Comparison of ENCODE assay signal across 20 cellular contexts in the genomic region with DNA sequence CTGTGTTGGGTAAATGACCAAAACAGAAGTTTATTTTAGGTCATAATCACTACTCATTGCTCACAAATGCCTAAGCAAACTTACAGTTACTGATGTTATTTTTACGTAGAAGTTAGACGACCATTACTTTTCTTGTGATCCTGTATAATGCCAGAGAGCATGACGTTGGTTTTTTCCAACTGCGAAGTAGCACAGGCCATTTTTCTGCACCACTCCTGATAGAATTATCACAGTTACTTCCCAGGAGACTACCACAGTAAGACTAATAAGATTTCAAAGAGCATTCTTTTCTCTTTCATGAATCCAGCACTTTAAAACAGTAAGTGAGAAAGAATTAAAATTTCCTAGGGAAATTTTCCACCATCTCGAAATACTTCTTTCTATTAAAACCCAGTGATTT. TPM values are rescaled to one million over a fixed set of nuclear protein-coding genes. Genes with fewer than 3 reads are reported as not detected.
DNase-seq lines count a peak whose midpoint lies in the region; ATAC-seq, FAIRE-seq and TF ChIP-seq lines count a peak whose summit lies in the region.
"Had no signal": no experiment of that assay in that cellular context is flagged by ENCODE, and none has a peak within 500 bp of the region (broad histone marks: within the 10 kb centered on the region; RNA-seq: fewer than 3 reads in every experiment).

No MANE protein-coding gene starts in this region.

- CTCF ChIA-PET in H1 (lab: Charles Lee; ENCODE audit: partially characterized antibody) = interaction anchor here (0.6 to 2.9 kb wide), 5 partner anchors 19 to 213 kb away, joined by 3 to 9 read pairs (median 3); partner anchors contain the start of gene SLC9C1

- no peak overlapping the region for H3K14ac ChIP-seq in H1 (ENCODE audit: insufficient read length)

- H3K36me3 ChIP-seq in GM23338 (ENCODE audit: insufficient read depth) (peaks cover 15% of the 10 kb centered on the region), H1 (ENCODE audit: control insufficient read depth in 2 of 4, insufficient read depth in 4 of 4, low read length in 3 of 4) (peaks cover 4 to 44% (median 21%) of the 10 kb centered on the region in 4 experiments), neural progenitor cell (peaks cover 27% of the 10 kb centered on the region)

- H2BK15ac ChIP-seq in H1 (ENCODE audit: low read length) = no peak overlapping the region

- DNase-seq in GM12891 (ENCODE audit: insufficient read length, low spot score) (no peak), GM23338 (ENCODE audit: low spot score) (no peak), H1 (ENCODE audit: low read depth in 1 of 2, low spot score in 2 of 2) (no peak), neural progenitor cell (ENCODE audit: low spot score) (no peak), glomerular visceral epithelial cell (ENCODE audit: extremely low spot score) (no peak)
- no peak for DNase-seq in NK-92 treated with Interleukin-12 subunit alpha and Interleukin-12 subunit beta, amount 100 ng/mL, for 24 hours (lab: John Stamatoyannopoulos, UW)
- DNase-seq: ACHN, H7, KG1, NCI-H1105 treated with DMSO at 0.1 percent for 48 hours, NCI-H1694, NCI-H2081 treated with DMSO at 0.1 percent for 48 hours, SIG-M5 had no signal

- H2AFZ ChIP-seq in GM23338 (no peak overlapping the region), H1 (ENCODE audit: low read length) (no peak overlapping the region), neural progenitor cell (replicated peaks) (no peak overlapping the region)

- H3K9me3 ChIP-seq in H1 (ENCODE audit: insufficient read depth in 2 of 2, low read depth in 1 of 2, low read length in 1 of 2) (no peaks in the 10 kb centered on the region), neural progenitor cell (ENCODE audit: low read depth) (no peaks in the 10 kb centered on the region)

- no peak overlapping the region for H2AK5ac ChIP-seq in H1 (ENCODE audit: low read depth, low read length)

- H3K9me2 ChIP-seq in GM23338 (ENCODE audit: insufficient read depth) = no peaks in the 10 kb centered on the region

- peak overlapping the region; percentile 51 for H4K5ac ChIP-seq in H1 (ENCODE audit: insufficient read length, low read depth, low read length)

- peak overlapping the region; percentile 93 for H3K27ac Mint-ChIP-seq in GM23338
- H3K27ac Mint-ChIP-seq in neural progenitor cell = no peak overlapping the region

- POLR2A ChIA-PET in H1 (lab: Charles Lee; ENCODE audit: partially characterized antibody) = interaction anchor here (1.0 to 4.9 kb wide), 3 partner anchors 8 to 48 kb away, joined by 3 to 17 read pairs (median 8); partner anchors contain the start of gene CD200

- H3K27me3 Mint-ChIP-seq in GM23338 (ENCODE audit: insufficient read depth, low read depth, poor library complexity) (no peaks in the 10 kb centered on the region), neural progenitor cell (ENCODE audit: insufficient read depth, low read depth) (no peaks in the 10 kb centered on the region)

- H2BK5ac ChIP-seq in H1 (ENCODE audit: low read depth, low read length) = no peak overlapping the region

- H3K4ac ChIP-seq in H1 (replicated peaks; ENCODE audit: insufficient read length, low read depth, low read length) = no peak overlapping the region

- H3K27me3 ChIP-seq in GM23338 (ENCODE audit: insufficient read depth) = no peaks in the 10 kb centered on the region
- H3K27me3 ChIP-seq in H1 (replicated peaks in 1 of 4; ENCODE audit: control insufficient read depth in 3 of 4, extremely low read depth in 1 of 4, insufficient read depth in 3 of 4, low read length in 3 of 4) = no peaks in the 10 kb centered on the region
- no peaks in the 10 kb centered on the region for H3K27me3 ChIP-seq in neural progenitor cell

- TF ChIP-seq EP300 in H1 (IDR thresholded peaks at IDR 0.05; ENCODE audit: borderline replicate concordance in 1 of 2, low read depth in 2 of 2, low read length in 2 of 2) = no peak

- no peak overlapping the region for H2BK20ac ChIP-seq in H1 (ENCODE audit: low read length)

- peaks cover 76% of the 10 kb centered on the region for H3K36me3 Mint-ChIP-seq in GM23338 (ENCODE audit: low read depth)
- peaks cover 58% of the 10 kb centered on the region for H3K36me3 Mint-ChIP-seq in neural progenitor cell

- H3K27ac ChIP-seq in GM23338 (ENCODE audit: low read depth) (peak overlapping the region; percentile 85), H1 (ENCODE audit: low read depth, low read length) (peak overlapping the region; percentile 49; the same call in 1 of the 2 replicates), neural progenitor cell (peak overlapping the region; percentile 26)
- H3K27ac ChIP-seq: C4-2B had no signal

- H3K9ac ChIP-seq in H1 (replicated peaks in 1 of 4; ENCODE audit: extremely low read depth in 1 of 4, low read depth in 3 of 4, low read length in 3 of 4) (no peak overlapping the region), neural progenitor cell (no peak overlapping the region)

- H3F3A ChIP-seq in GM23338 (replicated peaks; ENCODE audit: low read depth) = peaks cover 13% of the 10 kb centered on the region; the same call in 1 of the 2 replicates
- peaks cover 23% of the 10 kb centered on the region for H3F3A ChIP-seq in neural progenitor cell (ENCODE audit: low read depth)

- H3K18ac ChIP-seq in H1 (ENCODE audit: extremely low read depth, low read length) = no peak overlapping the region

- H3K4me3 Mint-ChIP-seq in GM23338 (no peak overlapping the region), neural progenitor cell (no peak overlapping the region)

- H3K4me1 Mint-ChIP-seq in GM23338 = peaks cover 89% of the 10 kb centered on the region
- H3K4me1 Mint-ChIP-seq in neural progenitor cell = peaks cover 26% of the 10 kb centered on the region

- TF ChIP-seq POLR2A in GM12891 (IDR thresholded peaks at IDR 0.05; ENCODE audit: low read depth, low read length) (no peak), H1 (IDR thresholded peaks at IDR 0.05; ENCODE audit: control extremely low read depth in 1 of 2, low read depth in 2 of 2, low read length in 2 of 2) (no peak)

- peaks cover 3% of the 10 kb centered on the region; the same call in 1 of the 2 replicates for H3K79me1 ChIP-seq in H1 (ENCODE audit: low read depth, low read length)

- H4K91ac ChIP-seq in H1 (replicated peaks; ENCODE audit: insufficient read length, low read length) = no peak overlapping the region

- H3K79me2 ChIP-seq in GM23338 (replicated peaks; ENCODE audit: insufficient read depth) (peaks cover 34% of the 10 kb centered on the region), H1 (ENCODE audit: control insufficient read depth in 1 of 2, insufficient read depth in 2 of 2, low read length in 2 of 2) (peaks cover 0 to 24% of the 10 kb centered on the region in 2 experiments; a peak in 3 of 4 replicates), neural progenitor cell (ENCODE audit: low read depth) (peaks cover 11% of the 10 kb centered on the region)

- 93% methylated on average over 5 of the region's 5 CpGs; no CpG with 5 or more reads in 1 of the 2 experiments for WGBS in H1 (ENCODE audit: extremely low coverage in 1 of 2, insufficient coverage in 1 of 2, insufficient read length in 1 of 2, insufficient replicate concordance in 2 of 2, low coverage in 1 of 2, low lambda C conversion rate in 2 of 2, missing lambda C conversion rate in 1 of 2), 2 experiments

- H3K4me1 ChIP-seq in GM23338 (ENCODE audit: insufficient read depth) (peaks cover 91% of the 10 kb centered on the region), H1 (replicated peaks in 1 of 4; ENCODE audit: control insufficient read depth in 3 of 4, insufficient read depth in 4 of 4, low read length in 3 of 4) (peaks cover 3 to 31% (median 21%) of the 10 kb centered on the region in 4 experiments), neural progenitor cell (peaks cover 51% of the 10 kb centered on the region)

- H3K4me2 ChIP-seq in GM23338 = peak overlapping the region; percentile 36; the same call in 1 of the 2 replicates
- H3K4me2 ChIP-seq in H1 (ENCODE audit: insufficient read depth in 1 of 2, low read depth in 2 of 2, low read length in 2 of 2) = no peak overlapping the region
- H3K4me2 ChIP-seq in neural progenitor cell = no peak overlapping the region

- peak; percentile 51 for FAIRE-seq in GM12891 (lab: Jason Lieb, UNC)
- no peak for FAIRE-seq in H1 (lab: Jason Lieb, UNC)
- FAIRE-seq: D721Med, RCC 7860 had no signal

- no peaks in the 10 kb centered on the region for H3K23me2 ChIP-seq in H1 (ENCODE audit: low read depth, low read length)

- H3K56ac ChIP-seq in H1 (replicated peaks; ENCODE audit: insufficient read length, low read depth, low read length) = no peak overlapping the region

- H4K20me1 ChIP-seq in GM23338 (replicated peaks; ENCODE audit: insufficient read depth) = no peaks in the 10 kb centered on the region
- H4K20me1 ChIP-seq in H1 (replicated peaks in 1 of 2; ENCODE audit: control insufficient read depth in 1 of 2, insufficient read depth in 2 of 2, low read length in 2 of 2) = no peaks in the 10 kb centered on the region
- peaks cover 12% of the 10 kb centered on the region for H4K20me1 ChIP-seq in neural progenitor cell (ENCODE audit: low read depth)

- no peaks in the 10 kb centered on the region for H3K9me3 Mint-ChIP-seq in GM23338
- no peaks in the 10 kb centered on the region for H3K9me3 Mint-ChIP-seq in neural progenitor cell

- no peak overlapping the region for H3K23ac ChIP-seq in H1 (ENCODE audit: insufficient read length)

- no peak for TF ChIP-seq RAD21 in H1 (IDR thresholded peaks at IDR 0.05 in 1 of 2, conservative IDR thresholded peaks at IDR 0.05 in 1 of 2; ENCODE audit: low read depth in 2 of 2, low read length in 2 of 2)

- TF ChIP-seq CTCF in GM23338 (conservative IDR thresholded peaks at IDR 0.05; ENCODE audit: low read depth in 2 of 2) (no peak), H1 (IDR thresholded peaks at IDR 0.05; ENCODE audit: control extremely low read depth in 1 of 3, insufficient read depth in 1 of 3, low read depth in 1 of 3, low read length in 3 of 3) (no peak), neural progenitor cell (IDR thresholded peaks at IDR 0.05) (no peak)

- no peak overlapping the region for H4K8ac ChIP-seq in H1 (ENCODE audit: extremely low read depth, insufficient read depth, low read length)

- ATAC-seq in GM23338 = no peak
- ATAC-seq in HG02852 (IDR thresholded peaks at IDR 0.05; ENCODE audit: unreplicated experiment) = no peak
- ATAC-seq: SK-N-SH treated with all-trans-retinoic acid at 6 μM for 48 hours had no signal

- no peak overlapping the region for H2BK120ac ChIP-seq in H1 (replicated peaks; ENCODE audit: low read depth, low read length)

- H2BK12ac ChIP-seq in H1 (ENCODE audit: low read depth, low read length) = no peak overlapping the region

- H3K4me3 ChIP-seq in GM23338 (no peak overlapping the region), H1 (ENCODE audit: extremely low read depth in 1 of 4, insufficient read depth in 2 of 4, low read depth in 3 of 4, low read length in 4 of 4) (no peak overlapping the region), neural progenitor cell (no peak overlapping the region)

RNA-seq across cellular contexts. Expression of gene CD200, which starts 19.8 kb away (rescaled TPM):
- polyA plus RNA-seq in GM12891 (2012; ENCODE audit: low read depth, missing spikeins) = 21.5 TPM
- 49.3 and 51.9 TPM in 2 replicates for total RNA-seq in GM23338 (2014; rRNA removed; shearing (Covaris generic))
- 56.5 and 65.0 TPM in 2 replicates for polyA plus RNA-seq in GM23338 (2016; fragmentation: Nextera tagmentation; extraction: Ambion mirVana)
- 50.2 and 51.9 TPM in 2 replicates for total RNA-seq in H1 (2021; fragmentation: NEBNext Ultra II Directional; extraction: Animal tissue kit (Norgen Biotek cat#: 25700))
- polyA plus RNA-seq in H1 (2011; rRNA removed) = 25.0 and 45.8 TPM in 2 replicates
- polyA plus RNA-seq in H1 (2011; cell fraction: cytosol; rRNA removed) = 39.3 TPM
- polyA plus RNA-seq in H1 (2011; cell fraction: nucleus; rRNA removed) = 24.9 TPM
- 46.2 to 51.4 TPM (median 49.5 TPM) in 4 replicates for polyA plus RNA-seq in H1 (2012, experiment 1 of 2)
- polyA plus RNA-seq in H1 (2012, experiment 2 of 2) = 7.0 TPM
- polyA plus RNA-seq in H1 (2013, experiment 1 of 2) = 104 TPM
- polyA plus RNA-seq in H1 (2013, experiment 2 of 2) = 109 TPM
- polyA minus RNA-seq in H1 (2011; rRNA and poly(A)+ RNA removed) = 41.9 and 57.4 TPM in 2 replicates
- polyA minus RNA-seq in H1 (2011; cell fraction: cytosol; rRNA and poly(A)+ RNA removed) = 19.0 TPM
- 38.7 TPM for polyA minus RNA-seq in H1 (2011; cell fraction: nucleus; rRNA and poly(A)+ RNA removed)
- total RNA-seq in neural progenitor cell (ENCODE audit: low replicate concordance) = 41.5 and 48.4 TPM in 2 replicates
- total RNA-seq: NCI-H460, OCI-LY7 had no signal

RNA-seq across cellular contexts. Expression of gene SLC9C1, which starts 58.7 kb away (rescaled TPM):
- polyA plus RNA-seq in GM12891 (2012; ENCODE audit: low read depth, missing spikeins) = 0.03 TPM
- total RNA-seq in GM23338 (2014; rRNA removed; shearing (Covaris generic)) = 0.97 and 1.7 TPM in 2 replicates
- polyA plus RNA-seq in GM23338 (2016; fragmentation: Nextera tagmentation; extraction: Ambion mirVana) (0.66 and 1.8 TPM in 2 replicates), H1 (2011; rRNA removed) (0.06 and 0.15 TPM in 2 replicates)
- total RNA-seq in H1 (2021; fragmentation: NEBNext Ultra II Directional; extraction: Animal tissue kit (Norgen Biotek cat#: 25700)) = 0.24 and 1.1 TPM in 2 replicates
- not detected for polyA plus RNA-seq in H1 (2011; cell fraction: cytosol; rRNA removed)
- 0.20 TPM for polyA plus RNA-seq in H1 (2011; cell fraction: nucleus; rRNA removed)
- polyA plus RNA-seq in H1 (2012, experiment 1 of 2) = 0.12 TPM in 1 of 4 replicates, not detected in the others
- polyA plus RNA-seq in H1 (2012, experiment 2 of 2) = not detected
- 0.12 TPM for polyA plus RNA-seq in H1 (2013, experiment 1 of 2)
- polyA plus RNA-seq in H1 (2013, experiment 2 of 2) = 0.13 TPM
- polyA minus RNA-seq in H1 (2011; rRNA and poly(A)+ RNA removed) = 0.20 and 0.41 TPM in 2 replicates
- polyA minus RNA-seq in H1 (2011; cell fraction: cytosol; rRNA and poly(A)+ RNA removed) = not detected
- polyA minus RNA-seq in H1 (2011; cell fraction: nucleus; rRNA and poly(A)+ RNA removed) = 1.5 TPM
- 0.31 and 1.3 TPM in 2 replicates for total RNA-seq in neural progenitor cell (ENCODE audit: low replicate concordance)
- total RNA-seq: NCI-H460, OCI-LY7 had no signal

Comparison
In these comparisons a context has a peak if more than half of its experiments do, and no peak if none do; other contexts are left out.
1. H3K27ac ChIP-seq: peak in every context shown above with its lines; median percentile 85 in GM23338; 49 in H1; 26 in neural progenitor cell.